Comparison of ENCODE assay signal across 8 cellular contexts in the genomic region with DNA sequence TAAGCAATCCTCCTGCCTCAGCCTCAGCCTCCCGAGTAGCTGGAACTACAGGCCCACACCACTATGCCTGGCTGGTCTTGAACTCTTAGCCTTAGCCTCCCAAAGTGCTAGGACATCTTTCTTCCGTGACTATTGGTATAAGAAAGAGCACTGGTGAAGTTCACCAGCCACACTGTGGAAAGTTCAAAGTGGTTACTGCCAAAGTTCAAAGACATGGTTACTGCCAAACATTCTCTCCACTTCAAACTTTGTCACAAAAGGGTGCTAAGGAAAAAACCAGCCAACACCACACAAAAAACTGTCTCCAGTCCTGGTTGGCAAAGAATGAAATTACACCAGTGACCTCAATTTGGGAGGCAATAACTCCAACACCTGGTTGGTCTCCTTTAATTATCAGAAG. TPM values are rescaled to one million over a fixed set of nuclear protein-coding genes. Genes with fewer than 3 reads are reported as not detected.
A peak's percentile ranks its signal among the peaks of the same experiment; 100 is the strongest.
DNase-seq lines count a peak whose midpoint lies in the region; ATAC-seq, FAIRE-seq and TF ChIP-seq lines count a peak whose summit lies in the region.
"Not testable (repeated sequence)": the region's sequence is repeated elsewhere in the genome, so short reads cannot be mapped to it uniquely, and the experiment has no call there.

No MANE protein-coding gene starts in this region.

- H2AFZ ChIP-seq in astrocyte (ENCODE audit: low read depth, low read length); K562 (ENCODE audit: low read depth, low read length); HepG2 (ENCODE audit: low read length): not testable (repeated sequence)

- H3K27ac ChIP-seq in astrocyte (ENCODE audit: low read depth, low read length); K562 (ENCODE audit: extremely low read depth, low read depth, low read length); HepG2 (ENCODE audit: extremely low read length, insufficient read depth, low read length); right lobe of liver: not testable (repeated sequence)

- H3K9ac ChIP-seq in astrocyte (ENCODE audit: low read length); K562 (ENCODE audit: insufficient read depth in 1 of 2, low read depth in 2 of 2, low read length in 2 of 2); HepG2 (ENCODE audit: insufficient read depth, low read depth, low read length): not testable (repeated sequence)

- not testable (repeated sequence) for H3K4me3 Mint-ChIP-seq in astrocyte (ENCODE audit: unreplicated experiment)

- ATAC-seq in K562, HepG2: not testable (repeated sequence)
- ATAC-seq in left lobe of liver, result peak; percentile 61
- peak in 3 of 4 donors; percentile 33 to 52 (median 46) for ATAC-seq in right lobe of liver

- H3K4me1 ChIP-seq in astrocyte (ENCODE audit: insufficient read depth, low read length); K562 (replicated peaks in 1 of 2; ENCODE audit: control insufficient read depth in 2 of 2, insufficient read depth in 2 of 2, low read length in 2 of 2); HepG2 (ENCODE audit: insufficient read depth, low read length); right lobe of liver: not testable (repeated sequence)

- not testable (repeated sequence) for H3K9me3 Mint-ChIP-seq in astrocyte (ENCODE audit: unreplicated experiment)

- H3K27me3 ChIP-seq in astrocyte (ENCODE audit: insufficient read depth, low read length); K562 (ENCODE audit: control insufficient read depth in 2 of 2, insufficient read depth in 2 of 2, low read length in 2 of 2); bronchial epithelial cell (ENCODE audit: control insufficient read depth, insufficient read depth, low read length); HepG2 (ENCODE audit: control insufficient read depth in 1 of 2, insufficient read depth in 2 of 2, low read length in 2 of 2); right lobe of liver: not testable (repeated sequence)

- H3K27ac Mint-ChIP-seq in astrocyte (ENCODE audit: unreplicated experiment), result not testable (repeated sequence)

- not testable (repeated sequence) for H3K4me1 Mint-ChIP-seq in astrocyte (ENCODE audit: low read depth, unreplicated experiment)

- H3K4me2 ChIP-seq in astrocyte (ENCODE audit: low read length); K562 (ENCODE audit: insufficient read depth, low read length); HepG2 (ENCODE audit: low read depth, low read length): not testable (repeated sequence)

- not testable (repeated sequence) for BruUV-seq in K562 (replicated peaks; lab: Mats Ljungman, UMichigan); HepG2 (replicated peaks; lab: Mats Ljungman, UMichigan)

- peak; percentile 52 for FAIRE-seq in HTR-8/SVneo (lab: Jason Lieb, UNC)
- peak; percentile 20 for FAIRE-seq in astrocyte (lab: Jason Lieb, UNC)
- peak; percentile 75 for FAIRE-seq in K562 (lab: Jason Lieb, UNC)
- peak; percentile 62 for FAIRE-seq in bronchial epithelial cell (lab: Jason Lieb, UNC)
- peak; percentile 42 for FAIRE-seq in HepG2 (lab: Jason Lieb, UNC)
- peak; percentile 58 for FAIRE-seq in urothelium cell line (lab: Jason Lieb, UNC)

- intact Hi-C loops in K562 (cut with micrococcal nuclease); HepG2 (cut with micrococcal nuclease; ENCODE audit: unreplicated experiment); right lobe of liver (cut with DNase I): not testable (repeated sequence)

- H3K9me3 ChIP-seq in astrocyte (ENCODE audit: insufficient read depth, low read depth, low read length); K562 (replicated peaks; ENCODE audit: control insufficient read depth, insufficient read depth, low read depth, low read length); HepG2 (ENCODE audit: low read length); right lobe of liver: not testable (repeated sequence)

- H3K36me3 ChIP-seq in astrocyte (ENCODE audit: insufficient read depth, low read length); K562 (ENCODE audit: control insufficient read depth, insufficient read depth, low read length); bronchial epithelial cell (ENCODE audit: control insufficient read depth, insufficient read depth, low read length); HepG2 (replicated peaks in 1 of 2; ENCODE audit: control insufficient read depth in 1 of 2, insufficient read depth in 2 of 2, low read length in 2 of 2); right lobe of liver: not testable (repeated sequence)

- H3K79me2 ChIP-seq in astrocyte (ENCODE audit: insufficient read depth, low read length); K562 (ENCODE audit: control insufficient read depth, insufficient read depth, low read length); HepG2 (ENCODE audit: insufficient read depth, low read length): not testable (repeated sequence)

- not testable (repeated sequence) for H4K20me1 ChIP-seq in astrocyte (ENCODE audit: insufficient read depth, low read length); K562 (replicated peaks; ENCODE audit: control insufficient read depth, insufficient read depth, low read length); HepG2 (ENCODE audit: insufficient read depth, low read length)

- not testable (repeated sequence) for H3K36me3 Mint-ChIP-seq in astrocyte (ENCODE audit: low read depth, unreplicated experiment)

- TF ChIP-seq POLR2A in K562 (conservative IDR thresholded peaks at IDR 0.05); HepG2 (IDR thresholded peaks at IDR 0.05; ENCODE audit: insufficient read depth in 1 of 2, low read depth in 2 of 2, low read length in 2 of 2); right lobe of liver (IDR thresholded peaks at IDR 0.05): not testable (repeated sequence)

- POLR2A ChIA-PET in K562 (lab: Yijun Ruan, JAX); HepG2 (lab: Yijun Ruan, JAX): not testable (repeated sequence)

- TF ChIP-seq CTCF in astrocyte (IDR thresholded peaks at IDR 0.05; ENCODE audit: insufficient read depth, low read depth, low read length); K562 (IDR thresholded peaks at IDR 0.05 in 2 of 3, conservative IDR thresholded peaks at IDR 0.05 in 1 of 3; ENCODE audit: insufficient read depth in 2 of 3, low read depth in 1 of 3, low read length in 3 of 3); bronchial epithelial cell (IDR thresholded peaks at IDR 0.05; ENCODE audit: insufficient read depth, low read length, severe bottlenecking); HepG2 (CRISPR knock-in tag; IDR thresholded peaks at IDR 0.05); right lobe of liver (IDR thresholded peaks at IDR 0.05): not testable (repeated sequence)

- in situ Hi-C loops in K562 (cut with MboI); HepG2 (cut with HindIII; ENCODE audit: extremely low pct_ligation_motif_present, low pct_unique_long_range_greater_than_20kb): not testable (repeated sequence)

- H3K9me1 ChIP-seq in K562 (ENCODE audit: control insufficient read depth, insufficient read depth, low read length), result not testable (repeated sequence)

- not testable (repeated sequence) for DNase-seq in HTR-8/SVneo (ENCODE audit: insufficient read length, low spot score); astrocyte (ENCODE audit: low read depth); K562 (ENCODE audit: extremely low read depth in 1 of 4, low spot score in 3 of 4); bronchial epithelial cell (ENCODE audit: low read depth); left lobe of liver (ENCODE audit: low spot score); HepG2 (ENCODE audit: low spot score); right lobe of liver; urothelium cell line (ENCODE audit: low spot score)

- WGBS in K562 (ENCODE audit: insufficient coverage, low coverage, missing lambda C conversion rate), result no CpG with 5 or more reads among the region's 2 CpGs
- no CpG with 5 or more reads among the region's 2 CpGs for WGBS in HepG2 (ENCODE audit: low lambda C conversion rate)
- no CpG with 5 or more reads among the region's 2 CpGs for WGBS in right lobe of liver (ENCODE audit: insufficient coverage, low coverage, low lambda C conversion rate, missing lambda C conversion rate)

- not testable (repeated sequence) for TF ChIP-seq EP300 in K562 (IDR thresholded peaks at IDR 0.05; ENCODE audit: low read length); HepG2 (IDR thresholded peaks at IDR 0.05; ENCODE audit: low read depth in 2 of 2, low read length in 2 of 2); HepG2 (CRISPR knock-in tag; IDR thresholded peaks at IDR 0.05; ENCODE audit: borderline replicate concordance)

- not testable (repeated sequence) for TF ChIP-seq RAD21 in K562 (CRISPR knock-in tag; conservative IDR thresholded peaks at IDR 0.05 in 1 of 2, IDR thresholded peaks at IDR 0.05 in 1 of 2); HepG2 (CRISPR knock-in tag; IDR thresholded peaks at IDR 0.05)

- H3K27me3 Mint-ChIP-seq in astrocyte (ENCODE audit: low read depth, unreplicated experiment), result not testable (repeated sequence)

- CTCF ChIA-PET in K562 (lab: Yijun Ruan, JAX; ENCODE audit: low intra/inter-chr PET ratio); HepG2 (lab: Yijun Ruan, JAX; ENCODE audit: low intra/inter-chr PET ratio, low total read pairs): not testable (repeated sequence)

- H3K4me3 ChIP-seq in astrocyte (ENCODE audit: insufficient read depth, low read depth, low read length); K562; bronchial epithelial cell (ENCODE audit: low read depth, low read length); HepG2 (replicated peaks in 1 of 3; ENCODE audit: insufficient read depth in 1 of 3, low read depth in 2 of 3, low read length in 3 of 3); right lobe of liver: not testable (repeated sequence)

RNA-seq across cellular contexts. Expression of gene GTF2H2, which starts 14.9 kb away (rescaled TPM):
- total RNA-seq in astrocyte (24.2 and 27.4 TPM in 2 replicates), K562 (2014; rRNA removed) (42.7 and 71.3 TPM in 2 replicates), K562 (2014; rRNA removed; fragmentation: Illumina TruSeq; extraction: Trizol) (91.9 and 94.7 TPM in 2 replicates), K562 (2015; rRNA removed; fragmentation: Illumina TruSeq; extraction: Trizol) (89.7 and 104 TPM in 2 replicates), K562 (2021) (51.8 and 54.0 TPM in 2 replicates), bronchial epithelial cell (12.6 and 14.1 TPM in 2 replicates), left lobe of liver (9.0 TPM), HepG2 (2016; rRNA removed; fragmentation: Illumina TruSeq; extraction: Trizol) (38.1 and 39.1 TPM in 2 replicates), right lobe of liver (10 to 100 TPM in 2 of 6 experiments, 1 to 10 TPM in 4; 5.9 to 14.9 (median 9.1) TPM)
- total RNA-seq in K562 (2011; cell fraction: chromatin; rRNA removed; ENCODE audit: low replicate concordance), result 54.9 and 166 TPM in 2 replicates
- total RNA-seq in K562 (2011; cell fraction: nucleolus; rRNA removed), result 31.2 and 45.1 TPM in 2 replicates
- total RNA-seq in K562 (2011; cell fraction: nucleoplasm; rRNA removed), result 83.7 and 145 TPM in 2 replicates
- polyA plus RNA-seq in K562 (2011; rRNA removed) (35.4 and 46.9 TPM in 2 replicates), K562 (2014; fragmentation: Illumina TruSeq; extraction: Trizol) (66.3 and 70.6 TPM in 2 replicates), K562 (2014; fragmentation: Nextera tagmentation; extraction: Ambion mirVana) (100 to 1,000 TPM; 133 to 171 TPM), K562 (2014; rRNA removed) (88.3 and 99.4 TPM in 2 replicates), HepG2 (2011; rRNA removed) (11.0 and 14.5 TPM in 2 replicates)
- 8.0 and 11.5 TPM in 2 replicates for polyA plus RNA-seq in K562 (2011; cell fraction: cytosol; rRNA removed)
- polyA plus RNA-seq in K562 (2011; cell fraction: nucleus; rRNA removed), result 19.1 and 19.5 TPM in 2 replicates
- 25.3 and 58.6 TPM in 2 replicates for polyA plus RNA-seq in K562 (2012)
- polyA minus RNA-seq in K562 (2011; rRNA and poly(A)+ RNA removed), result 43.9 and 49.5 TPM in 2 replicates
- 6.9 and 12.9 TPM in 2 replicates for polyA minus RNA-seq in K562 (2011; cell fraction: cytosol; rRNA and poly(A)+ RNA removed)
- 41.6 and 69.3 TPM in 2 replicates for polyA minus RNA-seq in K562 (2011; cell fraction: nucleus; rRNA and poly(A)+ RNA removed)
- 25.3 and 27.0 TPM in 2 replicates for total RNA-seq in HepG2 (2016; cell fraction: cytosol; rRNA removed; fragmentation: Illumina TruSeq; extraction: Trizol; ENCODE audit: low read depth)
- total RNA-seq in HepG2 (2016; cell fraction: insoluble cytoplasmic fraction; rRNA removed; fragmentation: Illumina TruSeq; extraction: Trizol), result 38.7 and 42.1 TPM in 2 replicates
- total RNA-seq in HepG2 (2016; cell fraction: membrane; rRNA removed; fragmentation: Illumina TruSeq; extraction: Trizol), result 28.4 and 29.0 TPM in 2 replicates
- total RNA-seq in HepG2 (2016; cell fraction: nucleus; rRNA removed; fragmentation: Illumina TruSeq; extraction: Trizol), result 38.6 and 41.5 TPM in 2 replicates
- polyA plus RNA-seq in HepG2 (2011; cell fraction: cytosol; rRNA removed), result 4.5 and 6.3 TPM in 2 replicates
- 10.6 and 13.9 TPM in 2 replicates for polyA plus RNA-seq in HepG2 (2011; cell fraction: nucleus; rRNA removed)
- polyA plus RNA-seq in HepG2 (2012), result 13.1 and 22.5 TPM in 2 replicates
- polyA plus RNA-seq in HepG2 (2016; cell fraction: cytosol; fragmentation: Illumina TruSeq; extraction: Trizol; ENCODE audit: low read depth), result 13.8 and 18.8 TPM in 2 replicates
- 39.5 and 45.9 TPM in 2 replicates for polyA plus RNA-seq in HepG2 (2016; cell fraction: insoluble cytoplasmic fraction; fragmentation: Illumina TruSeq; extraction: Trizol; ENCODE audit: low read depth)
- 19.9 and 23.2 TPM in 2 replicates for polyA plus RNA-seq in HepG2 (2016; cell fraction: membrane; fragmentation: Illumina TruSeq; extraction: Trizol; ENCODE audit: low read depth)
- 44.2 and 49.4 TPM in 2 replicates for polyA plus RNA-seq in HepG2 (2016; cell fraction: nucleus; fragmentation: Illumina TruSeq; extraction: Trizol; ENCODE audit: insufficient read depth, low read depth)
- 3.0 and 10.3 TPM in 2 replicates for polyA minus RNA-seq in HepG2 (2011; rRNA and poly(A)+ RNA removed; ENCODE audit: low replicate concordance)
- polyA minus RNA-seq in HepG2 (2011; cell fraction: cytosol; rRNA and poly(A)+ RNA removed), result 4.4 and 6.1 TPM in 2 replicates
- 51.1 and 58.3 TPM in 2 replicates for polyA minus RNA-seq in HepG2 (2011; cell fraction: nucleus; rRNA and poly(A)+ RNA removed)

RNA-seq across cellular contexts. Expression of gene NAIP, which starts 57.2 kb away (rescaled TPM):
- total RNA-seq in astrocyte, result 5.1 and 6.0 TPM in 2 replicates
- 18.7 and 27.7 TPM in 2 replicates for total RNA-seq in K562 (2011; cell fraction: chromatin; rRNA removed; ENCODE audit: low replicate concordance)
- 9.2 and 9.8 TPM in 2 replicates for total RNA-seq in K562 (2011; cell fraction: nucleolus; rRNA removed)
- 27.1 and 39.6 TPM in 2 replicates for total RNA-seq in K562 (2011; cell fraction: nucleoplasm; rRNA removed)
- total RNA-seq in K562 (2014; rRNA removed), result 1.5 and 2.8 TPM in 2 replicates
- 6.3 and 6.4 TPM in 2 replicates for total RNA-seq in K562 (2014; rRNA removed; fragmentation: Illumina TruSeq; extraction: Trizol)
- total RNA-seq in K562 (2015; rRNA removed; fragmentation: Illumina TruSeq; extraction: Trizol), result 4.8 and 6.2 TPM in 2 replicates
- 2.9 and 3.6 TPM in 2 replicates for total RNA-seq in K562 (2021)
- polyA plus RNA-seq in K562 (2011; rRNA removed), result 4.1 and 4.3 TPM in 2 replicates
- 0.73 and 1.5 TPM in 2 replicates for polyA plus RNA-seq in K562 (2011; cell fraction: cytosol; rRNA removed)
- 5.1 and 5.5 TPM in 2 replicates for polyA plus RNA-seq in K562 (2011; cell fraction: nucleus; rRNA removed)
- 3.6 and 6.6 TPM in 2 replicates for polyA plus RNA-seq in K562 (2012)
- polyA plus RNA-seq in K562 (2014; fragmentation: Illumina TruSeq; extraction: Trizol), result 2.6 and 4.0 TPM in 2 replicates
- 1 to 10 TPM; 2.1 to 2.4 TPM for polyA plus RNA-seq in K562 (2014; fragmentation: Nextera tagmentation; extraction: Ambion mirVana)
- polyA plus RNA-seq in K562 (2014; rRNA removed), result 3.3 and 3.6 TPM in 2 replicates
- polyA minus RNA-seq in K562 (2011; rRNA and poly(A)+ RNA removed), result 4.1 and 9.9 TPM in 2 replicates
- 0.64 and 0.95 TPM in 2 replicates for polyA minus RNA-seq in K562 (2011; cell fraction: cytosol; rRNA and poly(A)+ RNA removed)
- 4.4 and 6.3 TPM in 2 replicates for polyA minus RNA-seq in K562 (2011; cell fraction: nucleus; rRNA and poly(A)+ RNA removed)
- total RNA-seq in bronchial epithelial cell, result 0.26 and 0.64 TPM in 2 replicates
- 5.5 TPM for total RNA-seq in left lobe of liver
- total RNA-seq in HepG2 (2016; rRNA removed; fragmentation: Illumina TruSeq; extraction: Trizol), result 2.1 and 4.7 TPM in 2 replicates
- 5.1 and 5.8 TPM in 2 replicates for total RNA-seq in HepG2 (2016; cell fraction: cytosol; rRNA removed; fragmentation: Illumina TruSeq; extraction: Trizol; ENCODE audit: low read depth)
- total RNA-seq in HepG2 (2016; cell fraction: insoluble cytoplasmic fraction; rRNA removed; fragmentation: Illumina TruSeq; extraction: Trizol), result 1.7 and 5.0 TPM in 2 replicates
- total RNA-seq in HepG2 (2016; cell fraction: membrane; rRNA removed; fragmentation: Illumina TruSeq; extraction: Trizol), result 3.5 and 4.4 TPM in 2 replicates
- total RNA-seq in HepG2 (2016; cell fraction: nucleus; rRNA removed; fragmentation: Illumina TruSeq; extraction: Trizol), result 10.7 and 11.9 TPM in 2 replicates
- polyA plus RNA-seq in HepG2 (2011; rRNA removed), result 6.2 and 6.3 TPM in 2 replicates
- 1.6 and 2.1 TPM in 2 replicates for polyA plus RNA-seq in HepG2 (2011; cell fraction: cytosol; rRNA removed)
- 6.9 TPM in 2 replicates for polyA plus RNA-seq in HepG2 (2011; cell fraction: nucleus; rRNA removed)
- 3.1 and 4.5 TPM in 2 replicates for polyA plus RNA-seq in HepG2 (2012)
- 0.87 and 1.0 TPM in 2 replicates for polyA plus RNA-seq in HepG2 (2016; cell fraction: cytosol; fragmentation: Illumina TruSeq; extraction: Trizol; ENCODE audit: low read depth)
- polyA plus RNA-seq in HepG2 (2016; cell fraction: insoluble cytoplasmic fraction; fragmentation: Illumina TruSeq; extraction: Trizol; ENCODE audit: low read depth), result 3.0 and 3.1 TPM in 2 replicates
- 1.4 and 1.7 TPM in 2 replicates for polyA plus RNA-seq in HepG2 (2016; cell fraction: membrane; fragmentation: Illumina TruSeq; extraction: Trizol; ENCODE audit: low read depth)
- polyA plus RNA-seq in HepG2 (2016; cell fraction: nucleus; fragmentation: Illumina TruSeq; extraction: Trizol; ENCODE audit: insufficient read depth, low read depth), result 21.4 and 24.5 TPM in 2 replicates
- 5.0 and 6.0 TPM in 2 replicates for polyA minus RNA-seq in HepG2 (2011; rRNA and poly(A)+ RNA removed; ENCODE audit: low replicate concordance)
- polyA minus RNA-seq in HepG2 (2011; cell fraction: cytosol; rRNA and poly(A)+ RNA removed), result 1.2 and 1.3 TPM in 2 replicates
- 30.3 and 46.5 TPM in 2 replicates for polyA minus RNA-seq in HepG2 (2011; cell fraction: nucleus; rRNA and poly(A)+ RNA removed)
- 10 to 100 TPM in 2 of 6 experiments, 1 to 10 TPM in 4; 5.8 to 15.2 (median 7.8) TPM for total RNA-seq in right lobe of liver
